9 cellular contexts compared by ENCODE assay signal in genomic region chr16:27330542-27330941, GRCh38. TPM values are rescaled to one million over a fixed set of nuclear protein-coding genes. Genes with fewer than 3 reads are reported as not detected.
A peak's percentile ranks its signal among the peaks of the same experiment; 100 is the strongest.
DNase-seq lines count a peak whose midpoint lies in the region; ATAC-seq and TF ChIP-seq lines count a peak whose summit lies in the region.
"Had no signal": no experiment of that assay in that cellular context is flagged by ENCODE, and none has a peak within 500 bp of the region (broad histone marks: within the 10 kb centered on the region; RNA-seq: fewer than 3 reads in every experiment).

No MANE protein-coding gene starts in this region.

- H3K4me2 ChIP-seq in skeletal muscle satellite cell (ENCODE audit: low read length) (no peak overlapping the region), OCI-LY7 (ENCODE audit: low read length) (no peak overlapping the region)

- TF ChIP-seq CTCF in ascending aorta (IDR thresholded peaks at IDR 0.05) (no peak), OCI-LY7 (conservative IDR thresholded peaks at IDR 0.05; ENCODE audit: low read length) (no peak)

- peaks cover 4% of the 10 kb centered on the region; the same call in 1 of the 2 replicates for H3K79me2 ChIP-seq in OCI-LY7 (ENCODE audit: insufficient read depth, low read depth, low read length)

- CTCF ChIA-PET in OCI-LY7 (lab: Charles Lee; ENCODE audit: unreplicated experiment) = no interaction called here

- H3K36me3 ChIP-seq in ascending aorta (peaks cover 14 to 15% of the 10 kb centered on the region in 2 donors), skeletal muscle satellite cell (ENCODE audit: insufficient read depth, low read length) (peaks cover 25% of the 10 kb centered on the region), OCI-LY7 (ENCODE audit: insufficient read depth, low read length) (peaks cover 52% of the 10 kb centered on the region)

- H3K9ac ChIP-seq in skeletal muscle satellite cell (ENCODE audit: low read depth, low read length) = peak overlapping the region; percentile 81

- no peaks in the 10 kb centered on the region for H4K20me1 ChIP-seq in OCI-LY7 (ENCODE audit: insufficient read depth, low read length)

- no TSS peak for BruUV-seq in OCI-LY7 (replicated peaks; lab: Mats Ljungman, UMichigan)

- DNase-seq in GM03348 (ENCODE audit: low spot score) (peak; percentile 73), ascending aorta (ENCODE audit: low spot score in 2 of 2) (peak in 1 of 2 donors; percentile 91), right cardiac atrium (peak; percentile 84 to 87 (median 86)), HPDE6-E6E7 (ENCODE audit: extremely low spot score) (no peak), OCI-LY7 (ENCODE audit: low spot score) (no peak), C1 segment of cervical spinal cord (lab: John Stamatoyannopoulos, UW) (no peak)

- H3K27me3 ChIP-seq in ascending aorta = no peaks in the 10 kb centered on the region
- no peaks in the 10 kb centered on the region for H3K27me3 ChIP-seq in right cardiac atrium (ENCODE audit: control insufficient read depth, insufficient read depth)
- no peaks in the 10 kb centered on the region for H3K27me3 ChIP-seq in skeletal muscle satellite cell (ENCODE audit: control insufficient read depth, insufficient read depth, low read length)

- ATAC-seq in right cardiac atrium (peak; percentile 72 to 76), HG03135 (IDR thresholded peaks at IDR 0.05; ENCODE audit: unreplicated experiment) (no peak)
- ATAC-seq: Panc1 had no signal

- H3K4me1 ChIP-seq in ascending aorta = peaks cover 15 to 21% of the 10 kb centered on the region in 2 donors
- peaks cover 5% of the 10 kb centered on the region for H3K4me1 ChIP-seq in right cardiac atrium (ENCODE audit: control insufficient read depth, insufficient read depth, low read length)
- peaks cover 36% of the 10 kb centered on the region for H3K4me1 ChIP-seq in skeletal muscle satellite cell (ENCODE audit: control insufficient read depth, insufficient read depth, low read length)
- H3K4me1 ChIP-seq in OCI-LY7 (ENCODE audit: insufficient read depth, low read length, poor library complexity, severe bottlenecking) = peaks cover 15% of the 10 kb centered on the region

- no peaks in the 10 kb centered on the region for H3K9me2 ChIP-seq in OCI-LY7 (ENCODE audit: insufficient read depth, low read length)

- H3K9me3 ChIP-seq in ascending aorta (no peaks in the 10 kb centered on the region), right cardiac atrium (ENCODE audit: control insufficient read depth, low read length) (no peaks in the 10 kb centered on the region), skeletal muscle satellite cell (replicated peaks; ENCODE audit: low read length) (no peaks in the 10 kb centered on the region), OCI-LY7 (ENCODE audit: low read length) (no peaks in the 10 kb centered on the region)

- WGBS in right cardiac atrium = 40% methylated on average over 5 of the region's 5 CpGs

- no peak overlapping the region for H2AFZ ChIP-seq in OCI-LY7 (ENCODE audit: low read length)

- H3K4me3 ChIP-seq in ascending aorta (no peak overlapping the region), right cardiac atrium (ENCODE audit: low read length) (no peak overlapping the region), skeletal muscle satellite cell (ENCODE audit: low read length) (no peak overlapping the region), OCI-LY7 (ENCODE audit: low read depth, low read length, poor library complexity, severe bottlenecking) (no peak overlapping the region)

- POLR2A ChIA-PET in OCI-LY7 (lab: Charles Lee) = no interaction called here

- intact Hi-C loops in ascending aorta (cut with DNase I) = no loop called here
- intact Hi-C loops in right cardiac atrium (cut with DNase I) = no loop called here
- intact Hi-C loops in OCI-LY7 (cut with micrococcal nuclease; ENCODE audit: unreplicated experiment) = no loop called here

- peak overlapping the region; percentile 91 for H3K27ac ChIP-seq in ascending aorta
- H3K27ac ChIP-seq in right cardiac atrium (ENCODE audit: low read length) = peak overlapping the region; percentile 81
- no peak overlapping the region for H3K27ac ChIP-seq in OCI-LY7 (ENCODE audit: low read depth, low read length, poor library complexity, severe bottlenecking)

RNA-seq across cellular contexts. Expression of gene IL4R, which starts 16.8 kb away (rescaled TPM):
- 88.7 TPM for total RNA-seq in ascending aorta
- 10 to 100 TPM; 19.9 to 51.0 (median 25.7) TPM for total RNA-seq in right cardiac atrium
- polyA plus RNA-seq in right cardiac atrium = 12.3 TPM
- 17.5 and 19.0 TPM in 2 replicates for total RNA-seq in skeletal muscle satellite cell (2012; rRNA removed)
- total RNA-seq in OCI-LY7 (2014; rRNA removed; shearing (Covaris generic)) = 33.0 and 82.8 TPM in 2 replicates
- 73.1 and 101 TPM in 2 replicates for total RNA-seq in OCI-LY7 (2022)

Comparison
In these comparisons a context has a peak if more than half of its experiments do, and no peak if none do; other contexts are left out.
1. DNase-seq: peak in GM03348 (single experiment) and right cardiac atrium (3 of 3); none in HPDE6-E6E7 (single experiment), OCI-LY7 (single experiment) and C1 segment of cervical spinal cord (0 of 14).